In genomic region chr7:70698219-70698832, GRCh38 we compare ENCODE assay signal across 8 cellular contexts.
A peak's percentile ranks its signal among the peaks of the same experiment; 100 is the strongest.
DNase-seq lines count a peak whose midpoint lies in the region; ATAC-seq and TF ChIP-seq lines count a peak whose summit lies in the region.

No MANE protein-coding gene starts in this region.

- no peak for TF ChIP-seq POLR2A in vagina (IDR thresholded peaks at IDR 0.05)

- peaks cover 0 to 94% (median 71%) of the 10 kb centered on the region in 11 experiments; a peak in 17 of 22 replicates for H4K20me1 ChIP-seq in BLaER1 treated with 17β-estradiol and CSF1 and Interleukin-3, amounts not matched to agents 10 nM and 100 nM

- DNase-seq in GM19238 (ENCODE audit: insufficient read length, low spot score), result peak; percentile 25
- peak; percentile 43 for DNase-seq in NCI-H2196 treated with DMSO at 0.1 percent for 48 hours (lab: John Stamatoyannopoulos, UW; ENCODE audit: unreplicated experiment)
- DNase-seq in MCF 10A (ENCODE audit: unreplicated experiment), result peak; percentile 22
- peak; percentile 83 for DNase-seq in left kidney (ENCODE audit: low read depth, low spot score)
- DNase-seq in vagina (ENCODE audit: extremely low spot score in 2 of 2), result no peak
- no peak for DNase-seq in stimulated activated CD4-positive, alpha-beta T cell treated with anti-CD3 and anti-CD28 coated beads, Interleukin-4, amount 100 ng/mL, for 1 hour

- ATAC-seq in HG02759 (IDR thresholded peaks at IDR 0.05; ENCODE audit: unreplicated experiment), result no peak

- peaks cover 0 to 1% (median 0%) of the 10 kb centered on the region in 11 experiments; a peak in 1 of 22 replicates for H3K27me3 ChIP-seq in BLaER1 treated with 17β-estradiol and CSF1 and Interleukin-3, amounts not matched to agents 10 nM and 100 nM
- H3K27me3 ChIP-seq in vagina, result no peaks in the 10 kb centered on the region

- TF ChIP-seq CTCF in MCF 10A (IDR thresholded peaks at IDR 0.05; ENCODE audit: unreplicated experiment) (peak; percentile 69), vagina (IDR thresholded peaks at IDR 0.05) (peak; percentile 25 to 83 (median 75))

- BruUV-seq in MCF 10A (replicated peaks; lab: Mats Ljungman, UMichigan), result no TSS peak

- H3K27ac Mint-ChIP-seq in MCF 10A (ENCODE audit: low read depth, unreplicated experiment), result no peak overlapping the region

- H3K4me1 ChIP-seq in BLaER1 treated with 17β-estradiol and CSF1 and Interleukin-3, amounts not matched to agents 10 nM and 100 nM, result peaks cover 38 to 72% (median 67%) of the 10 kb centered on the region in 10 experiments
- peaks cover 32% of the 10 kb centered on the region for H3K4me1 ChIP-seq in vagina

- H3K4me3 ChIP-seq in BLaER1 treated with 17β-estradiol and CSF1 and Interleukin-3, amounts not matched to agents 10 nM and 100 nM, result peak overlapping the region in 6 of 10 experiments; percentile 96 to 99 (median 98); a peak in 9 of 20 replicates
- H3K4me3 ChIP-seq in vagina, result no peak overlapping the region

- POLR2A ChIA-PET in MCF 10A (lab: Yijun Ruan, JAX), result no interaction called here

- peak overlapping the region in 3 of 11 experiments; percentile 15 to 99 (median 99); a peak in 1 of 22 replicates for H3K27ac ChIP-seq in BLaER1 treated with 17β-estradiol and CSF1 and Interleukin-3, amounts not matched to agents 10 nM and 100 nM
- no peak overlapping the region for H3K27ac ChIP-seq in vagina

- no peaks in the 10 kb centered on the region for H3K9me3 ChIP-seq in BLaER1 treated with 17β-estradiol and CSF1 and Interleukin-3, amounts not matched to agents 10 nM and 100 nM (replicated peaks in 1 of 11)
- no peaks in the 10 kb centered on the region for H3K9me3 ChIP-seq in vagina

- H3K9ac ChIP-seq in BLaER1 treated with 17β-estradiol and CSF1 and Interleukin-3, amounts not matched to agents 10 nM and 100 nM, result peak overlapping the region in 7 of 11 experiments; percentile 96 to 100 (median 99); a peak in 10 of 22 replicates

- H3K27me3 Mint-ChIP-seq in MCF 10A (ENCODE audit: insufficient read depth, unreplicated experiment), result no peaks in the 10 kb centered on the region

- intact Hi-C loops in MCF 10A (cut with micrococcal nuclease) (loop anchor here (5.0 to 10.0 kb wide), 3 partner anchors 374 to 656 kb away; no protein-coding TSS in a partner anchor), vagina (cut with DNase I) (loop anchor here (10.0 kb wide), 1 partner anchor 304 kb away; no protein-coding TSS in a partner anchor)

- H3K9me3 Mint-ChIP-seq in MCF 10A (ENCODE audit: unreplicated experiment), result no peaks in the 10 kb centered on the region

- H3K36me3 Mint-ChIP-seq in MCF 10A (ENCODE audit: insufficient read depth, unreplicated experiment), result no peaks in the 10 kb centered on the region

- H3K36me3 ChIP-seq in BLaER1 treated with 17β-estradiol and CSF1 and Interleukin-3, amounts not matched to agents 10 nM and 100 nM, result peaks cover 0 to 50% (median 49%) of the 10 kb centered on the region in 11 experiments; a peak in 17 of 22 replicates
- H3K36me3 ChIP-seq in vagina, result no peaks in the 10 kb centered on the region

- no peak overlapping the region for H3K4me3 Mint-ChIP-seq in MCF 10A (ENCODE audit: unreplicated experiment)

- CTCF ChIA-PET in MCF 10A (lab: Yijun Ruan, JAX), result interaction anchor here (0.6 to 2.2 kb wide), 19 partner anchors 10 to 1609 kb away, joined by 3 to 10 read pairs (median 3); no protein-coding TSS in a partner anchor

- H3K4me2 ChIP-seq in BLaER1 treated with 17β-estradiol and CSF1 and Interleukin-3, amounts not matched to agents 10 nM and 100 nM, result peak overlapping the region; percentile 39 to 95 (median 90); a peak in 21 of 22 replicates

- H3K4me1 Mint-ChIP-seq in MCF 10A (ENCODE audit: insufficient read depth, unreplicated experiment), result no peaks in the 10 kb centered on the region

Comparison
In these comparisons a context has a peak if more than half of its experiments do, and no peak if none do; other contexts are left out.
1. H3K4me3 ChIP-seq: peak in BLaER1 treated with 17β-estradiol and CSF1 and Interleukin-3, amounts not matched to agents 10 nM and 100 nM (6 of 10); none in vagina (0 of 2).
2. DNase-seq: peak in GM19238 (single experiment), NCI-H2196 treated with DMSO at 0.1 percent for 48 hours (single experiment), MCF 10A (single experiment) and left kidney (single experiment); none in vagina (0 of 2) and stimulated activated CD4-positive, alpha-beta T cell treated with anti-CD3 and anti-CD28 coated beads, Interleukin-4, amount 100 ng/mL, for 1 hour (single experiment).